In the genomic region with DNA sequence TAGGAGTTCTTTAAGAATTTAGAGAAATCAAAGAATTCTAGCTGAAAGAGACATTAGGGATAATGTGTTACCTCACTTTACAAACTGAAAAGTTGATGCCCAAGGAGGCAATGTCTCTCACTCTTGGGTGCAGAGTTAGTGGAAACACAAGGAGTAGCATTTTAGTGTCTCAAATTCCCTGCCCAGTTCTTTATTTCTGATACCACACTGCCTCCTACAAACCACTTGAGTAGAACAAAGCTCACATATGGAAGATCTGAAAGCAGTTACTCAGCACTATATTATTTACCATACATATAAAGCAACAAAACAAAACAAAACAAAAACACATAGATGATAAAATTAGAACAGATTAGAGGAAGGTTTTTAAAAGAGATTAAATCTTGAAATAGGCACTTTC, we compare ENCODE assay signal across 2 cellular contexts.
TF ChIP-seq lines count a peak whose summit lies in the region.

No MANE protein-coding gene starts in this region.

TF ChIP-seq in HCT116, 20 proteins besides CTCF, POLR2A, EP300 and RAD21:
- no peak for TF ChIP-seq POLR2AphosphoS5 (IDR thresholded peaks at IDR 0.05; ENCODE audit: low read depth, low read length)
- TF ChIP-seq, protein P1, sequence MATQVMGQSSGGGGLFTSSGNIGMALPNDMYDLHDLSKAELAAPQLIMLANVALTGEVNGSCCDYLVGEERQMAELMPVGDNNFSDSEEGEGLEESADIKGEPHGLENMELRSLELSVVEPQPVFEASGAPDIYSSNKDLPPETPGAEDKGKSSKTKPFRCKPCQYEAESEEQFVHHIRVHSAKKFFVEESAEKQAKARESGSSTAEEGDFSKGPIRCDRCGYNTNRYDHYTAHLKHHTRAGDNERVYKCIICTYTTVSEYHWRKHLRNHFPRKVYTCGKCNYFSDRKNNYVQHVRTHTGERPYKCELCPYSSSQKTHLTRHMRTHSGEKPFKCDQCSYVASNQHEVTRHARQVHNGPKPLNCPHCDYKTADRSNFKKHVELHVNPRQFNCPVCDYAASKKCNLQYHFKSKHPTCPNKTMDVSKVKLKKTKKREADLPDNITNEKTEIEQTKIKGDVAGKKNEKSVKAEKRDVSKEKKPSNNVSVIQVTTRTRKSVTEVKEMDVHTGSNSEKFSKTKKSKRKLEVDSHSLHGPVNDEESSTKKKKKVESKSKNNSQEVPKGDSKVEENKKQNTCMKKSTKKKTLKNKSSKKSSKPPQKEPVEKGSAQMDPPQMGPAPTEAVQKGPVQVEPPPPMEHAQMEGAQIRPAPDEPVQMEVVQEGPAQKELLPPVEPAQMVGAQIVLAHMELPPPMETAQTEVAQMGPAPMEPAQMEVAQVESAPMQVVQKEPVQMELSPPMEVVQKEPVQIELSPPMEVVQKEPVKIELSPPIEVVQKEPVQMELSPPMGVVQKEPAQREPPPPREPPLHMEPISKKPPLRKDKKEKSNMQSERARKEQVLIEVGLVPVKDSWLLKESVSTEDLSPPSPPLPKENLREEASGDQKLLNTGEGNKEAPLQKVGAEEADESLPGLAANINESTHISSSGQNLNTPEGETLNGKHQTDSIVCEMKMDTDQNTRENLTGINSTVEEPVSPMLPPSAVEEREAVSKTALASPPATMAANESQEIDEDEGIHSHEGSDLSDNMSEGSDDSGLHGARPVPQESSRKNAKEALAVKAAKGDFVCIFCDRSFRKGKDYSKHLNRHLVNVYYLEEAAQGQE (IDR thresholded peaks at IDR 0.05; ENCODE audit: low read depth), result no peak
- no peak for TF ChIP-seq CBX3 (IDR thresholded peaks at IDR 0.05; ENCODE audit: low read depth)
- no peak for TF ChIP-seq ELF1 (IDR thresholded peaks at IDR 0.05; ENCODE audit: borderline replicate concordance, low read depth)
- no peak for TF ChIP-seq ZFX (IDR thresholded peaks at IDR 0.05)
- TF ChIP-seq, protein P2, sequence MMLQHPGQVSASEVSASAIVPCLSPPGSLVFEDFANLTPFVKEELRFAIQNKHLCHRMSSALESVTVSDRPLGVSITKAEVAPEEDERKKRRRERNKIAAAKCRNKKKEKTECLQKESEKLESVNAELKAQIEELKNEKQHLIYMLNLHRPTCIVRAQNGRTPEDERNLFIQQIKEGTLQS (IDR thresholded peaks at IDR 0.05), result no peak
- TF ChIP-seq CEBPB (IDR thresholded peaks at IDR 0.05; ENCODE audit: low read depth), result no peak
- TF ChIP-seq SIN3A (IDR thresholded peaks at IDR 0.05; ENCODE audit: low read depth), result no peak
- TF ChIP-seq TCF7L2 (IDR thresholded peaks at IDR 0.05; ENCODE audit: borderline replicate concordance, extremely low read depth, insufficient read depth, insufficient read length), result no peak
- TF ChIP-seq EZH2 (IDR thresholded peaks at IDR 0.05), result no peak
- no peak for TF ChIP-seq EGR1 (IDR thresholded peaks at IDR 0.05; ENCODE audit: low read depth)
- TF ChIP-seq, protein P3, sequence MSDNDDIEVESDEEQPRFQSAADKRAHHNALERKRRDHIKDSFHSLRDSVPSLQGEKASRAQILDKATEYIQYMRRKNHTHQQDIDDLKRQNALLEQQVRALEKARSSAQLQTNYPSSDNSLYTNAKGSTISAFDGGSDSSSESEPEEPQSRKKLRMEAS (IDR thresholded peaks at IDR 0.05), result no peak
- TF ChIP-seq, protein P4, sequence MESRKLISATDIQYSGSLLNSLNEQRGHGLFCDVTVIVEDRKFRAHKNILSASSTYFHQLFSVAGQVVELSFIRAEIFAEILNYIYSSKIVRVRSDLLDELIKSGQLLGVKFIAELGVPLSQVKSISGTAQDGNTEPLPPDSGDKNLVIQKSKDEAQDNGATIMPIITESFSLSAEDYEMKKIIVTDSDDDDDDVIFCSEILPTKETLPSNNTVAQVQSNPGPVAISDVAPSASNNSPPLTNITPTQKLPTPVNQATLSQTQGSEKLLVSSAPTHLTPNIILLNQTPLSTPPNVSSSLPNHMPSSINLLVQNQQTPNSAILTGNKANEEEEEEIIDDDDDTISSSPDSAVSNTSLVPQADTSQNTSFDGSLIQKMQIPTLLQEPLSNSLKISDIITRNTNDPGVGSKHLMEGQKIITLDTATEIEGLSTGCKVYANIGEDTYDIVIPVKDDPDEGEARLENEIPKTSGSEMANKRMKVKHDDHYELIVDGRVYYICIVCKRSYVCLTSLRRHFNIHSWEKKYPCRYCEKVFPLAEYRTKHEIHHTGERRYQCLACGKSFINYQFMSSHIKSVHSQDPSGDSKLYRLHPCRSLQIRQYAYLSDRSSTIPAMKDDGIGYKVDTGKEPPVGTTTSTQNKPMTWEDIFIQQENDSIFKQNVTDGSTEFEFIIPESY (IDR thresholded peaks at IDR 0.05; ENCODE audit: extremely low read depth, insufficient replicate concordance, low read length), result no peak
- TF ChIP-seq SP1 (IDR thresholded peaks at IDR 0.05; ENCODE audit: low read depth), result no peak
- no peak for TF ChIP-seq YY1 (IDR thresholded peaks at IDR 0.05; ENCODE audit: extremely low read depth, insufficient replicate concordance, low read depth, low read length)
- TF ChIP-seq FOSL1 (IDR thresholded peaks at IDR 0.05; ENCODE audit: low read depth), result no peak
- TF ChIP-seq ZNF274 (IDR thresholded peaks at IDR 0.05; ENCODE audit: low read depth, low read length), result no peak
- TF ChIP-seq JUND (IDR thresholded peaks at IDR 0.05), result no peak
- no peak for TF ChIP-seq EZH2phosphoT487 (IDR thresholded peaks at IDR 0.05; ENCODE audit: borderline replicate concordance)
- no peak for TF ChIP-seq SRF (IDR thresholded peaks at IDR 0.05; ENCODE audit: low read depth)

TF ChIP-seq in SK-N-SH, 30 proteins besides CTCF, POLR2A, EP300 and RAD21:
- TF ChIP-seq FOXJ3 (CRISPR knock-in tag; IDR thresholded peaks at IDR 0.05), result no peak
- no peak for TF ChIP-seq GABPA (IDR thresholded peaks at IDR 0.05; ENCODE audit: low read depth)
- peak; percentile 26; the same call in 1 of the 2 replicates for TF ChIP-seq SMC3 (IDR thresholded peaks at IDR 0.05; ENCODE audit: low read depth, low read length)
- TF ChIP-seq, protein P3 (IDR thresholded peaks at IDR 0.05; ENCODE audit: low read depth), result no peak
